Comparison of ENCODE assay signal across 22 cellular contexts in the genomic region with DNA sequence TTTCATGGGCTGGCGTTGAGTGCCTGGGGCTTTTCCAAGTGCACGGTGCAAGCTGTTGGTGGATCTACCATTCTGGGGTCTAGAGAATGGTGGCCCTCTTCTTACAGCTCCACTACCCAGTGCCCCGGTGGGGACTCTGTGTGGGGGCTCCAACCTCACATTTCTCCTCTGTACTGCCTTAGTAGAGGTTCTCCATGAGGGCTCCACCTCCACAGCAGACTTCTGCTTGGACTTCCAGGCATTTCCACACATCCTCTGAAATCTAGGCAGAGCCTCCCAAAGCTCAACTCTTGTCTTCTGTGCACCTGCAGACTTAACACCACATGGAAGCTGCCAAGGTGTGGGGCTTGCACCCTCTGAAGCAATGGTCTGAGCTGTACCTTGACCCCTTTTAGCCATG.
"Had no signal": no experiment of that assay in that cellular context is flagged by ENCODE, and none has a peak within 500 bp of the region (broad histone marks: within the 10 kb centered on the region; RNA-seq: fewer than 3 reads in every experiment).

No MANE protein-coding gene starts in this region.

- H3K4me1 ChIP-seq: gastrocnemius medialis, heart right ventricle, pancreas, suprapubic skin, thyroid gland had no signal

- H3K4me3 ChIP-seq: coronary artery, gastrocnemius medialis, heart right ventricle, pancreas, smooth muscle cell, suprapubic skin, thyroid gland had no signal

- H3K4me1 Mint-ChIP-seq: endodermal cell; stimulated activated effector memory CD8-positive, alpha-beta T cell treated with anti-CD3 and anti-CD28 coated beads, Interleukin-12 subunit alpha, Interleukin-12 subunit beta, amount 100 ng/mL, for 72 hours had no signal

- DNase-seq: effector CD4-positive, alpha-beta T cell; endodermal cell; gastrocnemius medialis; heart right ventricle; hypothalamus; kidney glomerular epithelial cell; naive thymus-derived CD8-positive, alpha-beta T cell; pancreas; right cardiac atrium; stimulated activated CD4-positive, alpha-beta T cell treated with anti-CD3 and anti-CD28 coated beads, Interleukin-4, amount 100 ng/mL, for 1 hour; stimulated activated CD8-positive, alpha-beta memory T cell treated with anti-CD3 and anti-CD28 coated beads, Interleukin-4, amount 100 ng/mL, for 48 hours; stimulated activated naive CD8-positive, alpha-beta T cell treated with anti-CD3 and anti-CD28 coated beads, Interleukin-15, Interleukin-2, amounts not matched to agents 100 U/mL and 50 U/mL, for 24 hours; thyroid gland had no signal

- H3K36me3 ChIP-seq: pancreas had no signal

- H3K9me3 ChIP-seq: gastrocnemius medialis, pancreas, suprapubic skin, thyroid gland had no signal

- ATAC-seq: gastrocnemius medialis; heart right ventricle; naive thymus-derived CD8-positive, alpha-beta T cell; pancreas; right cardiac atrium; stimulated activated effector memory CD8-positive, alpha-beta T cell treated with anti-CD3 and anti-CD28 coated beads, Interleukin-12 subunit alpha, Interleukin-12 subunit beta, amount 100 ng/mL, for 72 hours; stimulated activated naive CD8-positive, alpha-beta T cell treated with anti-CD3 and anti-CD28 coated beads, Interleukin-15, Interleukin-2, amounts not matched to agents 100 U/mL and 50 U/mL, for 24 hours had no signal

- H3K4me2 ChIP-seq: smooth muscle cell had no signal

- H3K27me3 Mint-ChIP-seq: naive thymus-derived CD8-positive, alpha-beta T cell; progenitor cell of endocrine pancreas; type B pancreatic cell had no signal

- H3K27me3 ChIP-seq: gastrocnemius medialis, heart right ventricle, pancreas, suprapubic skin, thyroid gland had no signal

- H3K27ac ChIP-seq: coronary artery, gastrocnemius medialis, heart right ventricle, pancreas, suprapubic skin, thyroid gland had no signal

- FAIRE-seq: endothelial cell of umbilical vein, islet of Langerhans, pancreas, urothelium cell line had no signal

- H3K4me3 Mint-ChIP-seq: endodermal cell; stimulated activated effector memory CD8-positive, alpha-beta T cell treated with anti-CD3 and anti-CD28 coated beads, Interleukin-12 subunit alpha, Interleukin-12 subunit beta, amount 100 ng/mL, for 72 hours; type B pancreatic cell had no signal

- H3K27ac Mint-ChIP-seq: endodermal cell; naive thymus-derived CD8-positive, alpha-beta T cell; progenitor cell of endocrine pancreas; stimulated activated effector memory CD8-positive, alpha-beta T cell treated with anti-CD3 and anti-CD28 coated beads, Interleukin-12 subunit alpha, Interleukin-12 subunit beta, amount 100 ng/mL, for 72 hours; type B pancreatic cell had no signal
